ENCODE assay signal across 13 cellular contexts in genomic region chr11:70914496-70914895, GRCh38.
DNase-seq lines count a peak whose midpoint lies in the region; ATAC-seq and TF ChIP-seq lines count a peak whose summit lies in the region.
"Had no signal": no experiment of that assay in that cellular context is flagged by ENCODE, and none has a peak within 500 bp of the region (broad histone marks: within the 10 kb centered on the region; RNA-seq: fewer than 3 reads in every experiment).

No MANE protein-coding gene starts in this region.

- H3K27ac ChIP-seq in iPS-20b (ENCODE audit: low read length) (no peak overlapping the region), neuronal stem cell (replicated peaks; ENCODE audit: low read length) (no peak overlapping the region), PC-3 (ENCODE audit: low read length) (no peak overlapping the region)
- H3K27ac ChIP-seq: A549 had no signal

- intact Hi-C loops in PC-3 (cut with micrococcal nuclease): no loop called here

- H3K4me2 ChIP-seq in neuronal stem cell (ENCODE audit: insufficient read depth, low read length, poor library complexity, severe bottlenecking) (no peak overlapping the region), PC-3 (ENCODE audit: low read length) (no peak overlapping the region)
- H3K4me2 ChIP-seq: A549 had no signal

- H3K36me3 ChIP-seq in iPS-20b (ENCODE audit: insufficient read depth, low read depth, low read length): no peaks in the 10 kb centered on the region
- no peaks in the 10 kb centered on the region for H3K36me3 ChIP-seq in neuronal stem cell (replicated peaks in 1 of 2; ENCODE audit: control insufficient read depth in 2 of 2, insufficient read depth in 2 of 2, low read length in 2 of 2)
- H3K36me3 ChIP-seq in PC-3 (ENCODE audit: low read depth, low read length): no peaks in the 10 kb centered on the region

- H2BK12ac ChIP-seq in neuronal stem cell (ENCODE audit: low read length): no peak overlapping the region

- no peak overlapping the region for H3K23ac ChIP-seq in neuronal stem cell (ENCODE audit: low read depth, low read length, poor library complexity)

- H3K14ac ChIP-seq in neuronal stem cell (ENCODE audit: low read length): no peak overlapping the region

- H3K79me1 ChIP-seq in neuronal stem cell (ENCODE audit: low read depth, low read length): no peaks in the 10 kb centered on the region

- H3K79me2 ChIP-seq in PC-3 (ENCODE audit: low read length): no peaks in the 10 kb centered on the region

- CTCF ChIA-PET in PC-3 (lab: Charles Lee): no interaction called here

- peaks cover 10% of the 10 kb centered on the region; the same call in 1 of the 2 replicates for H3K4me1 ChIP-seq in iPS-20b (ENCODE audit: insufficient read depth, low read length)
- H3K4me1 ChIP-seq in neuronal stem cell (ENCODE audit: control insufficient read depth in 2 of 2, insufficient read depth in 1 of 2, low read depth in 1 of 2, low read length in 2 of 2): peaks cover 9 to 13% of the 10 kb centered on the region in 2 donors
- no peaks in the 10 kb centered on the region for H3K4me1 ChIP-seq in PC-3 (ENCODE audit: insufficient read depth, low read length)
- H3K4me1 ChIP-seq: A549 had no signal

- H3K4me3 ChIP-seq in iPS-20b (ENCODE audit: low read length) (peak overlapping the region; percentile 54; the same call in 1 of the 2 replicates), neuronal stem cell (ENCODE audit: low read length in 2 of 2) (no peak overlapping the region), PC-3 (ENCODE audit: low read length) (no peak overlapping the region)
- H3K4me3 ChIP-seq: A549 had no signal

- no peak overlapping the region for H3K18ac ChIP-seq in neuronal stem cell (ENCODE audit: low read length)

- H3K27me3 ChIP-seq in iPS-20b (ENCODE audit: insufficient read depth, low read length): no peaks in the 10 kb centered on the region
- H3K27me3 ChIP-seq in neuronal stem cell (ENCODE audit: control insufficient read depth in 3 of 3, insufficient read depth in 3 of 3, low read depth in 1 of 3, low read length in 3 of 3): peaks cover 0 to 7% (median 0%) of the 10 kb centered on the region in 3 experiments
- H3K27me3 ChIP-seq in PC-3 (ENCODE audit: low read length): no peaks in the 10 kb centered on the region

- POLR2A ChIA-PET in PC-3 (lab: Charles Lee; ENCODE audit: unreplicated experiment): no interaction called here

- H2BK120ac ChIP-seq in neuronal stem cell (ENCODE audit: low read depth, low read length): no peak overlapping the region

- H4K8ac ChIP-seq in neuronal stem cell (ENCODE audit: low read depth, low read length): no peak overlapping the region

- no peak overlapping the region for H2AK5ac ChIP-seq in neuronal stem cell (ENCODE audit: low read depth, low read length)

- H3K4ac ChIP-seq in neuronal stem cell (ENCODE audit: low read length): no peak overlapping the region

- no peaks in the 10 kb centered on the region for H3K9me3 ChIP-seq in iPS-20b (ENCODE audit: insufficient read depth, low read depth, low read length)
- H3K9me3 ChIP-seq in neuronal stem cell (replicated peaks in 1 of 2; ENCODE audit: control insufficient read depth in 2 of 2, insufficient read depth in 1 of 2, low read depth in 1 of 2, low read length in 2 of 2): no peaks in the 10 kb centered on the region
- no peaks in the 10 kb centered on the region for H3K9me3 ChIP-seq in PC-3 (ENCODE audit: low read length)
- H3K9me3 ChIP-seq: A549 had no signal

- no peak overlapping the region for H2BK5ac ChIP-seq in neuronal stem cell (ENCODE audit: low read length)

- H3F3A ChIP-seq in PC-3 (ENCODE audit: low read length, unreplicated experiment): no peaks in the 10 kb centered on the region

- ATAC-seq in HG02852 (IDR thresholded peaks at IDR 0.05; ENCODE audit: unreplicated experiment) (no peak), GM21390 (IDR thresholded peaks at IDR 0.05; ENCODE audit: unreplicated experiment) (no peak), PC-3 (no peak)
- ATAC-seq: A549, HCT116 had no signal

- DNase-seq in activated effector memory CD4-positive, alpha-beta T cell treated with anti-CD3 and anti-CD28 coated beads, Interleukin-2, amount 50 U/mL, for 16 hours: peak; percentile 34
- no peak for DNase-seq in activated effector memory CD4-positive, alpha-beta T cell treated with Interleukin-2 at 50 U/mL for 16 hours
- no peak for DNase-seq in neuronal stem cell (ENCODE audit: low spot score)
- DNase-seq in HT-29 (ENCODE audit: low spot score): no peak
- no peak for DNase-seq in PC-3
- DNase-seq: MV-4-11, NCI-H226, SHP77 treated with DMSO at 0.1 percent for 48 hours had no signal

- WGBS in neuronal stem cell (ENCODE audit: extremely low coverage in 2 of 2, insufficient read length in 2 of 2, insufficient replicate concordance in 1 of 2), 2 donors: no CpG with 5 or more reads among the region's 7 CpGs

- peak overlapping the region; percentile 42 for H2BK15ac ChIP-seq in neuronal stem cell (ENCODE audit: low read length)

- H3K9me2 ChIP-seq in PC-3 (replicated peaks; ENCODE audit: low read length): no peaks in the 10 kb centered on the region

- no peak for TF ChIP-seq CTCF in PC-3 (conservative IDR thresholded peaks at IDR 0.05; ENCODE audit: low read depth, low read length)

- no TSS peak for BruUV-seq in PC-3 (replicated peaks; lab: Mats Ljungman, UMichigan)

- no peak overlapping the region for H4K91ac ChIP-seq in neuronal stem cell (ENCODE audit: low read depth, low read length, poor library complexity)

- no peaks in the 10 kb centered on the region for H4K20me1 ChIP-seq in PC-3 (ENCODE audit: low read length)

- peak overlapping the region; percentile 36; the same call in 1 of the 2 replicates for H3K9ac ChIP-seq in iPS-20b (ENCODE audit: low read depth, low read length)
- H3K9ac ChIP-seq in neuronal stem cell (ENCODE audit: low read depth, low read length, poor library complexity): no peak overlapping the region
- no peak overlapping the region for H3K9ac ChIP-seq in PC-3 (ENCODE audit: low read length)

- H2AFZ ChIP-seq in neuronal stem cell (ENCODE audit: low read length): peak overlapping the region; percentile 81
- H2AFZ ChIP-seq in PC-3 (ENCODE audit: low read length): no peak overlapping the region
